ENCODE assay signal across 13 cellular contexts in the genomic region with DNA sequence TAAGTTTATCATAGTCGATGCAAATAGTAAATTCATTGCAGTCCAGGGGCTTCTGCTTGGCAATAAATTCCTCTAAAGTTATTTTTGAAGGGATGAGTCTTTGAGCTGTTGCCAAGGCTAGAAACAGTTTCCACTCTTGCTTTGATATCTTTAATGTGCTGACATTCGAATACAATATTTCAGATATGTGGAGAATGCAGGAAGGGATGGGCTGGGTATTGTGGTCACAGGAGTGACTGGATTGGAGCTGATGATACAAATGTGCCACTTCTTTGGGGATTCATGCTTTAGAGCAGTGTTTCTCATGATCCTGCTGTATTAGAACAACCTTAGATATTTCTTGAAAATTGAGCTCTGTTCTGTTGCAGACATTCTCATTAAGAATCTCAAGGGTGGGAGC.
DNase-seq lines count a peak whose midpoint lies in the region; ATAC-seq and TF ChIP-seq lines count a peak whose summit lies in the region.
"Had no signal": no experiment of that assay in that cellular context is flagged by ENCODE, and none has a peak within 500 bp of the region (broad histone marks: within the 10 kb centered on the region; RNA-seq: fewer than 3 reads in every experiment).

No MANE protein-coding gene starts in this region.

- POLR2A ChIA-PET in HEK293T (lab: Yijun Ruan, JAX), result no interaction called here

- TF ChIP-seq EP300 in Ishikawa (IDR thresholded peaks at IDR 0.05; ENCODE audit: borderline replicate concordance), result no peak

- ATAC-seq in HG03280 (IDR thresholded peaks at IDR 0.05; ENCODE audit: unreplicated experiment), result no peak

- TF ChIP-seq CTCF in choroid plexus epithelial cell (conservative IDR thresholded peaks at IDR 0.05; ENCODE audit: low read depth, low read length), result no peak

- no peak overlapping the region for H3K4me3 ChIP-seq in choroid plexus epithelial cell (ENCODE audit: low read depth, low read length)
- H3K4me3 ChIP-seq: body of pancreas, gastroesophageal sphincter, left ventricle myocardium inferior, smooth muscle cell, uterus had no signal

- TF ChIP-seq RAD21 in Ishikawa (IDR thresholded peaks at IDR 0.05; ENCODE audit: low read depth), result no peak

- CTCF ChIA-PET in HEK293T (lab: Yijun Ruan, JAX), result interaction anchor here (0.6 to 2.8 kb wide), 8 partner anchors 9 to 571 kb away, joined by 3 to 14 read pairs (median 3); no protein-coding TSS in a partner anchor

- DNase-seq in EH (ENCODE audit: low read depth) (peak; percentile 51), choroid plexus epithelial cell (ENCODE audit: low read depth) (peak; percentile 37), pons (ENCODE audit: low spot score) (peak; percentile 2), HEK293T (ENCODE audit: extremely low spot score) (no peak)
- no peak for DNase-seq in stimulated activated naive CD4-positive, alpha-beta T cell (lab: John Stamatoyannopoulos, UW)
- no peak for DNase-seq in activated naive CD4-positive, alpha-beta T cell treated with anti-CD3 and anti-CD28 coated beads, Interleukin-2, amount 50 U/mL, for 16 hours
- DNase-seq: left ventricle myocardium inferior had no signal

TF ChIP-seq in Ishikawa, 13 proteins besides CTCF, POLR2A, EP300 and RAD21:
- TF ChIP-seq TEAD4 (IDR thresholded peaks at IDR 0.05) (0 out of 2 replicates have a peak, but pooled peaks have one; percentile 37), YY1 (IDR thresholded peaks at IDR 0.05; ENCODE audit: low read depth) (no peak), CREB1 (IDR thresholded peaks at IDR 0.05; ENCODE audit: low read depth) (no peak), TCF12 (IDR thresholded peaks at IDR 0.05; ENCODE audit: low read depth) (no peak), USF1 (IDR thresholded peaks at IDR 0.05) (no peak), NFIC (IDR thresholded peaks at IDR 0.05) (no peak)

TF ChIP-seq in HEK293T, 16 proteins besides CTCF, POLR2A, EP300 and RAD21:
- TF ChIP-seq ARNT (IDR thresholded peaks at IDR 0.05) (no peak), FOXK2 (IDR thresholded peaks at IDR 0.05) (no peak), SUZ12 (IDR thresholded peaks at IDR 0.05) (no peak), NFRKB (IDR thresholded peaks at IDR 0.05) (no peak), FOXM1 (IDR thresholded peaks at IDR 0.05; ENCODE audit: borderline replicate concordance) (no peak), TARDBP (IDR thresholded peaks at IDR 0.05) (no peak), LEF1 (IDR thresholded peaks at IDR 0.05; ENCODE audit: borderline replicate concordance) (no peak), SP1 (IDR thresholded peaks at IDR 0.05) (no peak)

Comparison
In these comparisons a context has a peak if more than half of its experiments do, and no peak if none do; other contexts are left out.
1. DNase-seq: peak in EH (single experiment), choroid plexus epithelial cell (single experiment) and pons (single experiment); none in HEK293T (single experiment), stimulated activated naive CD4-positive, alpha-beta T cell (0 of 6) and activated naive CD4-positive, alpha-beta T cell treated with anti-CD3 and anti-CD28 coated beads, Interleukin-2, amount 50 U/mL, for 16 hours (single experiment).